Comparison of ENCODE assay signal across 15 cellular contexts in the genomic region with DNA sequence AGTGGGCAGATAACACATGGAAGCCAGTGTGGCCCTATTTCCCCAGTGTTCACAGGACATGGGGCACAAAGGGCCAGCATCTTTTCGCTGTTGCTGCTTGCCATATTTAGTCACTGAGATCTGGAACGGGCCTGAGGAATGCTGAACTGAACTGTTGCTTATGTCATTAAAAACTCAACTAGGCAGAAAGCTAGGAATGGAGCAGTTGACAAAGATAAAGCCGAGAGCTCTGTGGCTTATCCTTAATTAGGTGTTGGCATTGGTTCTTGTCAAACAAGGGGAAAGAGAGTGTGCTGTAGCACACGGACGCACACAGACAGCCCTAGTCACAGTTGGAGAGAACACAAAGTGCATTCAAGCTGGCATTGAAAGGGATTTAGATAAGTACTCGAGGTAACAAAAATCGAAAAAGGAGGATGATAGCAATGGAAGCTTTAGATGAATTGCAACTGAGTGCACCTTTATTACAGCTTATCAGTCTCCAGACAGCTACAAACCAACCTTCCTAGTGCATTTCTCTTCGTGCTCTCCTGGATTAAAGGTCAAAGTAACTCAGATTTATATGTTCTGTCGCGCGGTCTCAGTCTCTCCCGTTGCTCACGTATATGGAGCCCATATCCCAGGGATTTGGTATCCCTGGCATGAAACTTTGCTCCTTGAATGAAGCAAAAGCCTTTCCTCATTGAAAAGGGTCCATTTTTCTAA.
A peak's percentile ranks its signal among the peaks of the same experiment; 100 is the strongest.
DNase-seq lines count a peak whose midpoint lies in the region; ATAC-seq, FAIRE-seq and TF ChIP-seq lines count a peak whose summit lies in the region.
"Had no signal": no experiment of that assay in that cellular context is flagged by ENCODE, and none has a peak within 500 bp of the region (broad histone marks: within the 10 kb centered on the region; RNA-seq: fewer than 3 reads in every experiment).

No MANE protein-coding gene starts in this region.

- TF ChIP-seq CTCF in bronchial epithelial cell (IDR thresholded peaks at IDR 0.05; ENCODE audit: insufficient read depth, low read length, severe bottlenecking) (no peak), nephron (IDR thresholded peaks at IDR 0.05; ENCODE audit: unreplicated experiment in 3 of 3) (no peak), WTC11 (IDR thresholded peaks at IDR 0.05) (no peak), coronary artery (IDR thresholded peaks at IDR 0.05) (no peak)

- POLR2A ChIA-PET in WTC11 (lab: Charles Lee) = no interaction called here

- no peak for ATAC-seq in WTC11
- ATAC-seq: naive thymus-derived CD4-positive, alpha-beta T cell had no signal

- H3K4me1 Mint-ChIP-seq in nephron = peaks cover 47% of the 10 kb centered on the region
- H3K4me1 Mint-ChIP-seq in WTC11 = peaks cover 70% of the 10 kb centered on the region
- H3K4me1 Mint-ChIP-seq: activated naive CD8-positive, alpha-beta T cell treated with anti-CD3 and anti-CD28 coated beads for 36 hours; naive thymus-derived CD4-positive, alpha-beta T cell had no signal

- peak; percentile 60 for DNase-seq in COR-L47 (lab: John Stamatoyannopoulos, UW)
- DNase-seq in NCI-H2081 treated with DMSO at 0.1 percent for 48 hours (lab: John Stamatoyannopoulos, UW) = peak; percentile 66
- no peak for DNase-seq in bronchial epithelial cell (ENCODE audit: low read depth)
- DNase-seq in glomerular visceral epithelial cell (ENCODE audit: extremely low spot score) = no peak
- no peak for DNase-seq in globus pallidus (ENCODE audit: low spot score)
- DNase-seq in WTC11 (ENCODE audit: low spot score) = no peak
- DNase-seq in coronary artery (ENCODE audit: low spot score) = no peak
- DNase-seq: activated naive CD8-positive, alpha-beta T cell treated with anti-CD3 and anti-CD28 coated beads for 36 hours; DND-41; HFFc6; islet precursor cell; naive thymus-derived CD4-positive, alpha-beta T cell had no signal

- CTCF ChIA-PET in WTC11 (lab: Charles Lee) = no interaction called here

- no peaks in the 10 kb centered on the region for H3K27me3 ChIP-seq in bronchial epithelial cell (ENCODE audit: control insufficient read depth, insufficient read depth, low read length)

- H3K4me3 Mint-ChIP-seq in nephron (no peak overlapping the region), WTC11 (no peak overlapping the region)
- H3K4me3 Mint-ChIP-seq: activated naive CD8-positive, alpha-beta T cell treated with anti-CD3 and anti-CD28 coated beads for 36 hours; dendritic cell treated with granulocyte-macrophage colony-stimulating factor and Interleukin-4, amounts not matched to agents 40 ng/mL and 50 ng/mL, for 4 days; HFFc6; IgD-negative memory B cell; naive thymus-derived CD4-positive, alpha-beta T cell had no signal

- FAIRE-seq in bronchial epithelial cell (lab: Jason Lieb, UNC) = peak; percentile 40

- H3K27ac Mint-ChIP-seq in nephron = peak overlapping the region; percentile 9 to 64 (median 52)
- H3K27ac Mint-ChIP-seq in WTC11 = no peak overlapping the region
- H3K27ac Mint-ChIP-seq: activated naive CD8-positive, alpha-beta T cell treated with anti-CD3 and anti-CD28 coated beads for 36 hours; dendritic cell treated with granulocyte-macrophage colony-stimulating factor and Interleukin-4, amounts not matched to agents 40 ng/mL and 50 ng/mL, for 4 days; HFFc6; IgD-negative memory B cell; naive thymus-derived CD4-positive, alpha-beta T cell had no signal

- H3K36me3 Mint-ChIP-seq in nephron (ENCODE audit: low read depth) = no peaks in the 10 kb centered on the region
- no peaks in the 10 kb centered on the region for H3K36me3 Mint-ChIP-seq in WTC11
- H3K36me3 Mint-ChIP-seq: activated naive CD8-positive, alpha-beta T cell treated with anti-CD3 and anti-CD28 coated beads for 36 hours; IgD-negative memory B cell; naive thymus-derived CD4-positive, alpha-beta T cell had no signal

- H3K36me3 ChIP-seq in bronchial epithelial cell (ENCODE audit: control insufficient read depth, insufficient read depth, low read length) = no peaks in the 10 kb centered on the region

- H3K9me3 Mint-ChIP-seq in nephron (no peaks in the 10 kb centered on the region), WTC11 (no peaks in the 10 kb centered on the region)
- H3K9me3 Mint-ChIP-seq: activated naive CD8-positive, alpha-beta T cell treated with anti-CD3 and anti-CD28 coated beads for 36 hours; dendritic cell treated with granulocyte-macrophage colony-stimulating factor and Interleukin-4, amounts not matched to agents 40 ng/mL and 50 ng/mL, for 4 days; HFFc6; IgD-negative memory B cell had no signal

- no peak overlapping the region for H3K27ac ChIP-seq in coronary artery

- H3K27me3 Mint-ChIP-seq in nephron (ENCODE audit: low read depth) (no peaks in the 10 kb centered on the region), WTC11 (ENCODE audit: low read depth) (no peaks in the 10 kb centered on the region)
- H3K27me3 Mint-ChIP-seq: IgD-negative memory B cell; naive thymus-derived CD4-positive, alpha-beta T cell had no signal

- H3K4me3 ChIP-seq in bronchial epithelial cell (ENCODE audit: low read depth, low read length) (no peak overlapping the region), coronary artery (no peak overlapping the region)

TF ChIP-seq in WTC11, 78 proteins besides CTCF, POLR2A, EP300 and RAD21:
- TF ChIP-seq, protein P1, sequence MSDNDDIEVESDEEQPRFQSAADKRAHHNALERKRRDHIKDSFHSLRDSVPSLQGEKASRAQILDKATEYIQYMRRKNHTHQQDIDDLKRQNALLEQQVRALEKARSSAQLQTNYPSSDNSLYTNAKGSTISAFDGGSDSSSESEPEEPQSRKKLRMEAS (CRISPR knock-in tag; IDR thresholded peaks at IDR 0.05) = no peak

Comparison
In these comparisons a context has a peak if more than half of its experiments do, and no peak if none do; other contexts are left out.
1. DNase-seq: peak in COR-L47 (single experiment) and NCI-H2081 treated with DMSO at 0.1 percent for 48 hours (single experiment); none in bronchial epithelial cell (single experiment), glomerular visceral epithelial cell (single experiment), globus pallidus (single experiment), WTC11 (single experiment) and coronary artery (single experiment).